9 cellular contexts compared by ENCODE assay signal in genomic region chr1:242506724-242507123, GRCh38. TPM values are rescaled to one million over a fixed set of nuclear protein-coding genes. Genes with fewer than 3 reads are reported as not detected.
"Had no signal": no experiment of that assay in that cellular context is flagged by ENCODE, and none has a peak within 500 bp of the region (broad histone marks: within the 10 kb centered on the region; RNA-seq: fewer than 3 reads in every experiment).

No MANE protein-coding gene starts in this region.

- DNase-seq: IMR-90, KBM-7, KG1 had no signal

- H3K4me1 Mint-ChIP-seq: IgD-negative memory B cell had no signal

- H3K4me3 ChIP-seq: K562 had no signal

- H3K4me3 Mint-ChIP-seq: IgD-negative memory B cell had no signal

- H3K36me3 Mint-ChIP-seq: IgD-negative memory B cell had no signal

- ATAC-seq: K562 had no signal

- H3K27ac ChIP-seq: HL-60, KMS-11 had no signal

- H3K9ac ChIP-seq: KMS-11 had no signal

- H3K4me2 ChIP-seq: KMS-11 had no signal

- FAIRE-seq: HTR-8/SVneo, K562 had no signal

- H3K27ac Mint-ChIP-seq: IgD-negative memory B cell had no signal

RNA-seq across cellular contexts. Expression of gene PLD5, which starts 17.8 kb away (rescaled TPM):
- total RNA-seq: HT-29, IMR-90, K562 had no signal
- polyA plus RNA-seq: IgD-negative memory B cell, IMR-90, K562 had no signal
